ENCODE assay signal across 8 cellular contexts in the genomic region with DNA sequence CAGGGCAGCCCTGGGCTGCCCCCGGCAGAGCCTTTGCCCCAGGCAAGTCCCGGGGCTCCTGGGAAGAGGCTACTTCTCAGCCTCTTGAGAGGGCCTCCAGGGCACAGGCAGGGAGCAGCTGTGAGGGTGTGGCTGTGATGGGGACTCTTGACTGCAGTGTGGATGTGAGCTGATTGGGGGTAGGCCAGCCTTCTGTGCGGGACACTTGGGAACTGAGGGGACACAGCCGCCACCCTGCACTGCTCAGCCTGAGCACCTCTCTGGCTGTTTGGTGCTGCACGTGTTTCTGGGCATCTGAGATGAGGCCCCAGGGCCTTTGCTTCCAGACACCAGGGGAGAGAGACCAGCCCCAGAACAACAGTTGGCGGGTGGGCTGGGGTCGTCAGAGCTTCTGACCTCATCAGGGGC.
A peak's percentile ranks its signal among the peaks of the same experiment; 100 is the strongest.
DNase-seq lines count a peak whose midpoint lies in the region; ATAC-seq and TF ChIP-seq lines count a peak whose summit lies in the region.

No MANE protein-coding gene starts in this region.

- intact Hi-C loops in HCT116 (cut with micrococcal nuclease), result no loop called here
- intact Hi-C loops in left lung (cut with DNase I), result no loop called here

- BruUV-seq in HCT116 (replicated peaks; lab: Mats Ljungman, UMichigan), result no TSS peak

- H3K79me2 ChIP-seq in HCT116 (ENCODE audit: insufficient read depth, low read length), result peaks cover 97% of the 10 kb centered on the region

- H3K4me2 ChIP-seq in HCT116 (ENCODE audit: low read length), result no peak overlapping the region

- CTCF ChIA-PET in HCT116 (lab: Charles Lee), result no interaction called here
- CTCF ChIA-PET in activated CD8-positive, alpha-beta T cell treated with anti-CD3 and anti-CD28 coated beads, Interleukin-2, amount 10 ng/mL, durations not matched to agents 7 days and 5 days (lab: Charles Lee), result interaction anchor here (1.1 to 3.3 kb wide), 5 partner anchors 10 to 95 kb away, joined by 3 to 19 read pairs (median 9); partner anchors contain the start of gene FAAP20

- H3K4me3 ChIP-seq in HCT116 (replicated peaks in 1 of 2; ENCODE audit: low read depth in 1 of 2, low read length in 2 of 2) (no peak overlapping the region), left lung (peak overlapping the region in 1 of 2 donors; percentile 13)

- TF ChIP-seq CTCF in HCT116 (IDR thresholded peaks at IDR 0.05 in 2 of 3, conservative IDR thresholded peaks at IDR 0.05 in 1 of 3; ENCODE audit: borderline replicate concordance in 1 of 3, insufficient read depth in 1 of 3, low read depth in 2 of 3, low read length in 2 of 3) (no peak), left lung (IDR thresholded peaks at IDR 0.05) (no peak)

- H3K36me3 ChIP-seq in HCT116 (ENCODE audit: control insufficient read depth in 1 of 2, insufficient read depth in 2 of 2, low read length in 2 of 2) (no peaks in the 10 kb centered on the region), left lung (no peaks in the 10 kb centered on the region)

- peaks cover 23% of the 10 kb centered on the region for H3K36me3 Mint-ChIP-seq in activated CD8-positive, alpha-beta T cell treated with anti-CD3 and anti-CD28 coated beads, Interleukin-2, amount 10 ng/mL, durations not matched to agents 7 days and 5 days (ENCODE audit: low read depth)

- H3K4me1 ChIP-seq in HCT116 (ENCODE audit: control insufficient read depth in 1 of 2, insufficient read depth in 2 of 2, low read length in 2 of 2) (no peaks in the 10 kb centered on the region), left lung (peaks cover 36 to 87% of the 10 kb centered on the region in 2 donors)

- H3K27me3 Mint-ChIP-seq in activated CD8-positive, alpha-beta T cell treated with anti-CD3 and anti-CD28 coated beads, Interleukin-2, amount 10 ng/mL, durations not matched to agents 7 days and 5 days (ENCODE audit: low read depth), result no peaks in the 10 kb centered on the region

- no peak for TF ChIP-seq RAD21 in HCT116 (IDR thresholded peaks at IDR 0.05; ENCODE audit: low read depth)

- no peaks in the 10 kb centered on the region for H3K9me2 ChIP-seq in HCT116 (ENCODE audit: insufficient read depth)

- H3K4me3 Mint-ChIP-seq in activated CD8-positive, alpha-beta T cell treated with anti-CD3 and anti-CD28 coated beads, Interleukin-2, amount 10 ng/mL, durations not matched to agents 7 days and 5 days, result peak overlapping the region; percentile 78

- no peak overlapping the region for H2AFZ ChIP-seq in HCT116 (ENCODE audit: low read depth, low read length, poor library complexity, severe bottlenecking)

- no peaks in the 10 kb centered on the region for H3K9me3 Mint-ChIP-seq in activated CD8-positive, alpha-beta T cell treated with anti-CD3 and anti-CD28 coated beads, Interleukin-2, amount 10 ng/mL, durations not matched to agents 7 days and 5 days (ENCODE audit: insufficient read depth)

- no peaks in the 10 kb centered on the region for H3K27me3 ChIP-seq in HCT116 (ENCODE audit: insufficient read depth, low read length)
- H3K27me3 ChIP-seq in left lung, result no peaks in the 10 kb centered on the region

- H3K9me3 ChIP-seq in HCT116 (ENCODE audit: control insufficient read depth in 1 of 2, insufficient read depth in 1 of 2, low read depth in 1 of 2, low read length in 2 of 2) (no peaks in the 10 kb centered on the region), left lung (no peaks in the 10 kb centered on the region)

- DNase-seq in Daoy (ENCODE audit: low read depth) (peak; percentile 37), HCT116 (ENCODE audit: low read depth, low spot score) (no peak), left lung (peak in 1 of 2 donors; percentile 76), inferior parietal cortex (ENCODE audit: extremely low spot score) (no peak), NCI-H748 treated with DMSO at 0.1 percent for 48 hours (lab: John Stamatoyannopoulos, UW) (no peak), NCI-H187 treated with DMSO at 0.1 percent for 48 hours (lab: John Stamatoyannopoulos, UW) (no peak), hepatic stellate cell (ENCODE audit: low spot score) (no peak)
- DNase-seq in activated CD8-positive, alpha-beta T cell treated with anti-CD3 and anti-CD28 coated beads, Interleukin-2, amount 10 ng/mL, durations not matched to agents 7 days and 5 days, result no peak

- H3K9ac ChIP-seq in HCT116 (ENCODE audit: low read length), result no peak overlapping the region

- H3K4me1 Mint-ChIP-seq in activated CD8-positive, alpha-beta T cell treated with anti-CD3 and anti-CD28 coated beads, Interleukin-2, amount 10 ng/mL, durations not matched to agents 7 days and 5 days (ENCODE audit: low read depth), result peaks cover 71% of the 10 kb centered on the region

- ATAC-seq in HCT116 (peak; percentile 21; the same call in 1 of the 2 replicates), left lung (peak; percentile 76)
- peak; percentile 58 for ATAC-seq in activated CD8-positive, alpha-beta T cell treated with anti-CD3 and anti-CD28 coated beads, Interleukin-2, amount 10 ng/mL, durations not matched to agents 7 days and 5 days

- peak overlapping the region; percentile 98 for H3K27ac Mint-ChIP-seq in activated CD8-positive, alpha-beta T cell treated with anti-CD3 and anti-CD28 coated beads, Interleukin-2, amount 10 ng/mL, durations not matched to agents 7 days and 5 days

- POLR2A ChIA-PET in HCT116 (lab: Charles Lee), result no interaction called here
- POLR2A ChIA-PET in activated CD8-positive, alpha-beta T cell treated with anti-CD3 and anti-CD28 coated beads, Interleukin-2, amount 10 ng/mL, durations not matched to agents 7 days and 5 days (lab: Charles Lee), result interaction anchor here (0.9 to 4.4 kb wide), 5 partner anchors 10 to 61 kb away, joined by 3 to 45 read pairs (median 6); no protein-coding TSS in a partner anchor

- peaks cover 8% of the 10 kb centered on the region; the same call in 1 of the 2 replicates for H4K20me1 ChIP-seq in HCT116 (ENCODE audit: insufficient read depth)

- TF ChIP-seq POLR2A in HCT116 (IDR thresholded peaks at IDR 0.05; ENCODE audit: borderline replicate concordance, extremely low read depth, insufficient read depth, insufficient read length), result no peak

- no peak overlapping the region; the same call in 1 of the 2 replicates for H3K27ac ChIP-seq in HCT116 (ENCODE audit: low read depth, low read length)
- peak overlapping the region; percentile 79 to 90 for H3K27ac ChIP-seq in left lung

- RAD21 ChIA-PET in HCT116 (lab: Charles Lee; ENCODE audit: low non-redundant PET in 1 of 2, low total read pairs in 2 of 2, uncharacterized antibody in 2 of 2, unreplicated experiment in 2 of 2), result no interaction called here

TF ChIP-seq in HCT116, 20 proteins besides CTCF, POLR2A, EP300 and RAD21:
- TF ChIP-seq ELF1 (IDR thresholded peaks at IDR 0.05; ENCODE audit: borderline replicate concordance, low read depth) (no peak), EZH2phosphoT487 (IDR thresholded peaks at IDR 0.05; ENCODE audit: borderline replicate concordance) (no peak), ZFX (IDR thresholded peaks at IDR 0.05) (no peak), SIN3A (IDR thresholded peaks at IDR 0.05; ENCODE audit: low read depth) (no peak), REST (IDR thresholded peaks at IDR 0.05; ENCODE audit: low read depth) (no peak)

Comparison
In these comparisons a context has a peak if more than half of its experiments do, and no peak if none do; other contexts are left out.
1. ATAC-seq: peak in every context shown above with its lines; median percentile 76 in left lung; 58 in activated CD8-positive, alpha-beta T cell treated with anti-CD3 and anti-CD28 coated beads, Interleukin-2, amount 10 ng/mL, durations not matched to agents 7 days and 5 days; 21 in HCT116.